ENCODE assay signal across 8 cellular contexts in the genomic region with DNA sequence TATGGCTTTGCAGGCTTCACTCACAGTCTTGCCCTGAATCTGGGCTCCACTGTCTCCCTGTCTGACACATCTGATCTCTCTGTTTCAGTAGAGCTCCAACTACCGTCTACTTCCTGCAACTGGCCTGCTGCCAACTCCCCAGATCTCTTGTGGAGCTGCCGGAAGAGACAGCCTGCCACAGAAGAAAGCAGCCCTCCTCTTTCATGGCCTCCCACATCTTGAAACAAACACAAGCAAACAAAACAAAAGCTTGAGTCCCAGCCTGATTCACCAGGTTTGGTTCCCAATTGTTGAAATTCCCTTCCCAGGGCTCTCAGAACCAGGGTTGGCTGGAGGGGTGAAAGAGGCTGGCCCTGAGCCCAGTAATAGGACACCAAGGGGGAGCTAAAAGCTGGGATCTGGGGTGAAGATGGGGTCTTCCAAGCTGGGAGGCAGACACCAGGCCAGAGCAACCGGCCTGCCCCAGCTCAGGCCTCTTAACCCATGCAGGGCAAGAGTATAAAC. TPM values are rescaled to one million over a fixed set of nuclear protein-coding genes. Genes with fewer than 3 reads are reported as not detected.
DNase-seq lines count a peak whose midpoint lies in the region; ATAC-seq and TF ChIP-seq lines count a peak whose summit lies in the region.

No MANE protein-coding gene starts in this region.

- H3K27ac ChIP-seq in stomach smooth muscle (ENCODE audit: low read length): peak overlapping the region; percentile 60

- DNase-seq in AG09309 (ENCODE audit: low read depth): peak; percentile 55
- peak; percentile 90 for DNase-seq in Jurkat, Clone E6-1 (ENCODE audit: low read depth, low spot score)
- DNase-seq in RPMI7951 (ENCODE audit: low read depth): peak; percentile 87
- peak; percentile 77 for DNase-seq in fibroblast of the aortic adventitia (ENCODE audit: low read depth)
- DNase-seq in nucleus accumbens (lab: John Stamatoyannopoulos, UW): peak in 49 of 56 donors; percentile 11 to 89 (median 54)
- no peak for DNase-seq in OCI-M2 (lab: John Stamatoyannopoulos, UW; ENCODE audit: unreplicated experiment)

- no peaks in the 10 kb centered on the region for H3K27me3 ChIP-seq in stomach smooth muscle (ENCODE audit: control insufficient read depth in 1 of 2, insufficient read depth in 2 of 2, low read length in 2 of 2)

- no peaks in the 10 kb centered on the region for H3K9me3 ChIP-seq in stomach smooth muscle (ENCODE audit: control insufficient read depth in 2 of 2, low read length in 2 of 2)

- peak; percentile 93 for ATAC-seq in activated T-helper 17 cell treated with anti-CD3 and anti-CD28 coated beads, Interleukin-2, amount 50 U/mL, for 72 hours (replicated peaks)

- H3K4me1 ChIP-seq in stomach smooth muscle (ENCODE audit: control insufficient read depth, insufficient read depth, low read length): peaks cover 40% of the 10 kb centered on the region

- no peak overlapping the region for H3K9ac ChIP-seq in stomach smooth muscle (ENCODE audit: low read length in 2 of 2)

- H3K9me3 Mint-ChIP-seq in activated T-helper 17 cell treated with anti-CD3 and anti-CD28 coated beads, Interleukin-2, amount 50 U/mL, for 72 hours: no peaks in the 10 kb centered on the region

- peak overlapping the region; percentile 40 for H3K27ac Mint-ChIP-seq in activated T-helper 17 cell treated with anti-CD3 and anti-CD28 coated beads, Interleukin-2, amount 50 U/mL, for 72 hours

- H3K36me3 ChIP-seq in stomach smooth muscle (ENCODE audit: control insufficient read depth in 2 of 2, insufficient read depth in 2 of 2, low read length in 2 of 2): no peaks in the 10 kb centered on the region

- TF ChIP-seq CTCF in AG09309 (IDR thresholded peaks at IDR 0.05; ENCODE audit: control insufficient read depth, insufficient read depth, low read depth, low read length, missing control alignments): no peak
- TF ChIP-seq CTCF in fibroblast of the aortic adventitia (IDR thresholded peaks at IDR 0.05; ENCODE audit: insufficient read depth, low read length): no peak

- peak overlapping the region; percentile 26 for H3K4me3 Mint-ChIP-seq in activated T-helper 17 cell treated with anti-CD3 and anti-CD28 coated beads, Interleukin-2, amount 50 U/mL, for 72 hours

- H3K36me3 Mint-ChIP-seq in activated T-helper 17 cell treated with anti-CD3 and anti-CD28 coated beads, Interleukin-2, amount 50 U/mL, for 72 hours (ENCODE audit: low read depth): no peaks in the 10 kb centered on the region

- H3K4me3 ChIP-seq in AG09309 (ENCODE audit: control insufficient read depth, low read depth, low read length) (no peak overlapping the region), fibroblast of the aortic adventitia (ENCODE audit: low read depth, low read length) (no peak overlapping the region), stomach smooth muscle (ENCODE audit: low read length in 2 of 2) (peak overlapping the region in 1 of 2 donors; percentile 47)
- peak overlapping the region; percentile 19 for H3K4me3 ChIP-seq in Jurkat, Clone E6-1 (ENCODE audit: low read length)

- H3K4me1 Mint-ChIP-seq in activated T-helper 17 cell treated with anti-CD3 and anti-CD28 coated beads, Interleukin-2, amount 50 U/mL, for 72 hours: peaks cover 4% of the 10 kb centered on the region

- peaks cover 5% of the 10 kb centered on the region for H3K27me3 Mint-ChIP-seq in activated T-helper 17 cell treated with anti-CD3 and anti-CD28 coated beads, Interleukin-2, amount 50 U/mL, for 72 hours

RNA-seq across cellular contexts. Expression of gene CA12, which starts 55.3 kb away (rescaled TPM):
- polyA plus RNA-seq in Jurkat, Clone E6-1 (2012; ENCODE audit: insufficient read depth, insufficient read length): 0.38 TPM
- 23.3 and 30.2 TPM in 2 replicates for total RNA-seq in RPMI7951 (2014; rRNA removed; shearing (Covaris generic))
- 1 to 10 TPM in 1 of 2 donors, under 1 TPM in 1; 0.15 to 1.0 TPM for total RNA-seq in activated T-helper 17 cell treated with anti-CD3 and anti-CD28 coated beads, Interleukin-2, amount 50 U/mL, for 72 hours
- total RNA-seq in fibroblast of the aortic adventitia (ENCODE audit: low replicate concordance): 21.5 and 174 TPM in 2 replicates

Comparison
In these comparisons a context has a peak if more than half of its experiments do, and no peak if none do; other contexts are left out.
1. RNA of gene CA12, which starts 55.3 kb away (total RNA-seq): 21.5 to 174 TPM in fibroblast of the aortic adventitia and 23.3 to 30.2 TPM in RPMI7951; 0.15 to 1.0 TPM in activated T-helper 17 cell treated with anti-CD3 and anti-CD28 coated beads, Interleukin-2, amount 50 U/mL, for 72 hours; every median in the first group is over 10 times any median in the second.